16 cellular contexts compared by ENCODE assay signal in the genomic region with DNA sequence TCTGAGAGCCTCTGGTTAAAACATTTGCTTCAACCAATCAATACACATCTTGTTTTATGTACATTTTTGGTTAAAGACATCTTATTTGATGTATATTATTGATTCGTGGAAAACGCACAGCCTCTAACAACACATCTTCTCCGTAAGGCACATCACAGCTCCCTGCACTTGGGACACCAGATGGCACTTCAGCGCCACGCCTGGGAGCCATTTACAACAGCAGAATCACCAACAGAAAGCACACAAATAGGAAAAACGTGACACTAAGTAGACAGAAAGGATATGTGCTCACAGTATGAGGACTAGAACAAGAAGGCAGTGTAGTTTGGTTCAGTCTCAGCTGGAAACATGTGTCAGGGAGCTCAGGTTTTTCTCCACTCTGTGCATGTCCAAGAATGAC.
A peak's percentile ranks its signal among the peaks of the same experiment; 100 is the strongest.
DNase-seq lines count a peak whose midpoint lies in the region; ATAC-seq and TF ChIP-seq lines count a peak whose summit lies in the region.
"Had no signal": no experiment of that assay in that cellular context is flagged by ENCODE, and none has a peak within 500 bp of the region (broad histone marks: within the 10 kb centered on the region; RNA-seq: fewer than 3 reads in every experiment).

No MANE protein-coding gene starts in this region.

- CTCF ChIA-PET in BJ (lab: Yijun Ruan, JAX) = interaction anchor here (1.2 to 1.5 kb wide), 2 partner anchors 10 to 16 kb away, joined by 3 to 6 read pairs; no protein-coding TSS in a partner anchor

- no peak for ATAC-seq in HG02852 (IDR thresholded peaks at IDR 0.05; ENCODE audit: unreplicated experiment)
- ATAC-seq in HG03025 (IDR thresholded peaks at IDR 0.05; ENCODE audit: low FRiP score, unreplicated experiment) = no peak
- ATAC-seq: naive thymus-derived CD8-positive, alpha-beta T cell; right cardiac atrium; T-cell had no signal

- H3K4me3 ChIP-seq in BJ (ENCODE audit: low read depth, low read length) = no peak overlapping the region
- H3K4me3 ChIP-seq: tibial artery had no signal

- H3K27me3 ChIP-seq in BJ (ENCODE audit: control insufficient read depth, insufficient read depth, low read length) = no peaks in the 10 kb centered on the region
- H3K27me3 ChIP-seq: tibial artery had no signal

- no peaks in the 10 kb centered on the region for H3K36me3 ChIP-seq in BJ (ENCODE audit: control insufficient read depth, insufficient read depth, low read length)
- H3K36me3 ChIP-seq: tibial artery had no signal

- TF ChIP-seq CTCF in BJ (IDR thresholded peaks at IDR 0.05; ENCODE audit: insufficient read depth, low read depth, low read length) = 0 out of 2 replicates have a peak, but pooled peaks have one; percentile 19

- POLR2A ChIA-PET in BJ (lab: Charles Lee) = no interaction called here

- DNase-seq in BJ (ENCODE audit: low read depth) (no peak), HT-29 (ENCODE audit: low spot score) (peak; percentile 21), RPMI7951 (ENCODE audit: low read depth) (peak; percentile 20), medulla oblongata (ENCODE audit: extremely low spot score) (peak; percentile 19), germinal center (ENCODE audit: low spot score) (no peak), OCI-M2 (lab: John Stamatoyannopoulos, UW; ENCODE audit: unreplicated experiment) (no peak)
- DNase-seq: activated CD4-positive, CD25-positive, alpha-beta regulatory T cell treated with anti-CD3 and anti-CD28 coated beads, Interleukin-2, amount 50 U/mL, for 72 hours; activated naive CD4-positive, alpha-beta T cell treated with Interleukin-2 at 50 U/mL for 16 hours; naive thymus-derived CD8-positive, alpha-beta T cell; NCI-H1930; right cardiac atrium; stimulated activated CD4-positive, alpha-beta T cell treated with anti-CD3 and anti-CD28 coated beads, Interleukin-2, amount 100 ng/mL, for 48 hours; T-cell; tibial artery had no signal

Comparison
In these comparisons a context has a peak if more than half of its experiments do, and no peak if none do; other contexts are left out.
1. DNase-seq: peak in HT-29 (single experiment), RPMI7951 (single experiment) and medulla oblongata (single experiment); none in BJ (single experiment), germinal center (single experiment) and OCI-M2 (single experiment).